Comparison of ENCODE assay signal across 11 cellular contexts in the genomic region with DNA sequence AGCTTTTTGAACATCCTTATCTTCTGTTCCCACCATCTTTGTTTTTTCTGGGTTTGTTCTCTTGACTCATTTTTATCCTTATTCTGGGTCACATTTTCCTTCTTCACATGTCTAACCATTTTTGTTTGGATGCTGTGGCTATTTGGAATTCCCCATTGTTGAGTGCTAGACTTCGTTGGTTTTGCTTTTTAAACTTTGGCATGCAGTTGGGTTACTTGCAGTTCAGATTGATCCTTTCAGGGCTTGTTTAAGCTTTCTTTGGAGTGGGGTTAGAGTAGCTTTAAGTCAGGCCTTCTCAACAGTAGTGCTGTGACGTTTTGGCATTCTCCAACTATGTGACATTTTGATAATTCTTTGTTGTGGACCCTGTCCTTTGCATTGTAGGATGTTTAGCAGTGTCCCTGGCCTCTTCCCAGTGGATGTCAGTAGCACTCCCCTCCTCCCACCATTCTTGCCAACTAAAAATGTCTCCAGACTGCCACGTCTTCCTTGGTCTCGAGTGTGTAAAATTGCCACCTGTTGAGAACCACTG. TPM values are rescaled to one million over a fixed set of nuclear protein-coding genes. Genes with fewer than 3 reads are reported as not detected.
DNase-seq lines count a peak whose midpoint lies in the region; ATAC-seq and TF ChIP-seq lines count a peak whose summit lies in the region.
"Had no signal": no experiment of that assay in that cellular context is flagged by ENCODE, and none has a peak within 500 bp of the region (broad histone marks: within the 10 kb centered on the region; RNA-seq: fewer than 3 reads in every experiment).

No MANE protein-coding gene starts in this region.

- no peaks in the 10 kb centered on the region for H3K27me3 Mint-ChIP-seq in activated naive CD4-positive, alpha-beta T cell treated with anti-CD3 and anti-CD28 coated beads, Interleukin-2, amount 50 U/mL, for 24 hours
- no peaks in the 10 kb centered on the region for H3K27me3 Mint-ChIP-seq in activated T-helper 2 cell treated with anti-CD3 and anti-CD28 coated beads, Interferon-gamma antibody, Interleukin-2, Interleukin-4, amounts not matched to agents 10 μg/mL and 5 μg/mL and 100 μg/mL, durations not matched to agents 14 hours and 24 hours and 36 hours (ENCODE audit: low read depth)
- no peaks in the 10 kb centered on the region for H3K27me3 Mint-ChIP-seq in naive thymus-derived CD8-positive, alpha-beta T cell
- H3K27me3 Mint-ChIP-seq: central memory CD8-positive, alpha-beta T cell had no signal

- H3K4me1 Mint-ChIP-seq in activated naive CD4-positive, alpha-beta T cell treated with anti-CD3 and anti-CD28 coated beads, Interleukin-2, amount 50 U/mL, for 24 hours, result peaks cover 21% of the 10 kb centered on the region
- H3K4me1 Mint-ChIP-seq in activated T-helper 2 cell treated with anti-CD3 and anti-CD28 coated beads, Interferon-gamma antibody, Interleukin-2, Interleukin-4, amounts not matched to agents 10 μg/mL and 5 μg/mL and 100 μg/mL, durations not matched to agents 14 hours and 24 hours and 36 hours (ENCODE audit: low read depth), result peaks cover 26% of the 10 kb centered on the region
- peaks cover 12 to 21% (median 15%) of the 10 kb centered on the region in 4 donors for H3K4me1 Mint-ChIP-seq in naive thymus-derived CD8-positive, alpha-beta T cell

- peak overlapping the region; percentile 66 for H3K27ac Mint-ChIP-seq in activated naive CD4-positive, alpha-beta T cell treated with anti-CD3 and anti-CD28 coated beads, Interleukin-2, amount 50 U/mL, for 24 hours
- peak overlapping the region; percentile 62 for H3K27ac Mint-ChIP-seq in activated T-helper 2 cell treated with anti-CD3 and anti-CD28 coated beads, Interferon-gamma antibody, Interleukin-2, Interleukin-4, amounts not matched to agents 10 μg/mL and 5 μg/mL and 100 μg/mL, durations not matched to agents 14 hours and 24 hours and 36 hours
- peak overlapping the region in 2 of 10 donors; percentile 53 to 77 for H3K27ac Mint-ChIP-seq in naive thymus-derived CD8-positive, alpha-beta T cell

- peaks cover 17% of the 10 kb centered on the region for H3K36me3 Mint-ChIP-seq in activated naive CD4-positive, alpha-beta T cell treated with anti-CD3 and anti-CD28 coated beads, Interleukin-2, amount 50 U/mL, for 24 hours
- peaks cover 51% of the 10 kb centered on the region for H3K36me3 Mint-ChIP-seq in activated T-helper 2 cell treated with anti-CD3 and anti-CD28 coated beads, Interferon-gamma antibody, Interleukin-2, Interleukin-4, amounts not matched to agents 10 μg/mL and 5 μg/mL and 100 μg/mL, durations not matched to agents 14 hours and 24 hours and 36 hours (ENCODE audit: low read depth)
- H3K36me3 Mint-ChIP-seq in naive thymus-derived CD8-positive, alpha-beta T cell, result peaks cover 3 to 72% (median 12%) of the 10 kb centered on the region in 3 donors

- no peaks in the 10 kb centered on the region for H3K27me3 ChIP-seq in layer of hippocampus (ENCODE audit: control insufficient read depth, insufficient read depth, low read length)

- POLR2A ChIA-PET in naive thymus-derived CD8-positive, alpha-beta T cell (lab: Charles Lee), result no interaction called here

- intact Hi-C loops in activated T-helper 2 cell treated with anti-CD3 and anti-CD28 coated beads, Interferon-gamma antibody, Interleukin-2, Interleukin-4, amounts not matched to agents 10 μg/mL and 5 μg/mL and 100 μg/mL, durations not matched to agents 14 hours and 24 hours and 36 hours (cut with micrococcal nuclease), result no loop called here

- no peak for TF ChIP-seq CTCF in omental fat pad (IDR thresholded peaks at IDR 0.05)

- H3K27ac ChIP-seq in layer of hippocampus (ENCODE audit: low read depth, low read length), result peak overlapping the region; percentile 54
- H3K27ac ChIP-seq in substantia nigra (ENCODE audit: low read depth, low read length, poor library complexity, severe bottlenecking), result peak overlapping the region; percentile 42

- H3K9me3 Mint-ChIP-seq in activated naive CD4-positive, alpha-beta T cell treated with anti-CD3 and anti-CD28 coated beads, Interleukin-2, amount 50 U/mL, for 24 hours, result no peaks in the 10 kb centered on the region
- H3K9me3 Mint-ChIP-seq in activated T-helper 2 cell treated with anti-CD3 and anti-CD28 coated beads, Interferon-gamma antibody, Interleukin-2, Interleukin-4, amounts not matched to agents 10 μg/mL and 5 μg/mL and 100 μg/mL, durations not matched to agents 14 hours and 24 hours and 36 hours, result no peaks in the 10 kb centered on the region
- H3K9me3 Mint-ChIP-seq in naive thymus-derived CD8-positive, alpha-beta T cell, result no peaks in the 10 kb centered on the region
- H3K9me3 Mint-ChIP-seq: central memory CD8-positive, alpha-beta T cell had no signal

- no peak for DNase-seq in activated naive CD4-positive, alpha-beta T cell treated with Interleukin-2 at 50 U/mL for 16 hours
- DNase-seq in activated T-helper 2 cell treated with anti-CD3 and anti-CD28 coated beads, Interferon-gamma antibody, Interleukin-2, Interleukin-4, amounts not matched to agents 10 μg/mL and 5 μg/mL and 100 μg/mL, durations not matched to agents 14 hours and 24 hours and 36 hours (ENCODE audit: low spot score), result no peak
- DNase-seq in substantia nigra (lab: John Stamatoyannopoulos, UW) (no peak), omental fat pad (ENCODE audit: low spot score) (no peak)
- DNase-seq in naive thymus-derived CD8-positive, alpha-beta T cell, result no peak
- DNase-seq: activated CD4-positive, alpha-beta T cell treated with anti-CD3 and anti-CD28 coated beads for 1 hour; RPMI8226 had no signal

- no peak for ATAC-seq in naive thymus-derived CD8-positive, alpha-beta T cell
- ATAC-seq in GM19395 (IDR thresholded peaks at IDR 0.05; ENCODE audit: unreplicated experiment), result no peak
- no peak for ATAC-seq in omental fat pad (ENCODE audit: low FRiP score)

- H3K4me3 Mint-ChIP-seq in activated naive CD4-positive, alpha-beta T cell treated with anti-CD3 and anti-CD28 coated beads, Interleukin-2, amount 50 U/mL, for 24 hours, result no peak overlapping the region
- H3K4me3 Mint-ChIP-seq in activated T-helper 2 cell treated with anti-CD3 and anti-CD28 coated beads, Interferon-gamma antibody, Interleukin-2, Interleukin-4, amounts not matched to agents 10 μg/mL and 5 μg/mL and 100 μg/mL, durations not matched to agents 14 hours and 24 hours and 36 hours (ENCODE audit: low read depth), result peak overlapping the region; percentile 40
- no peak overlapping the region for H3K4me3 Mint-ChIP-seq in naive thymus-derived CD8-positive, alpha-beta T cell
- H3K4me3 Mint-ChIP-seq: central memory CD8-positive, alpha-beta T cell had no signal

RNA-seq across cellular contexts. Expression of a gene that starts 21.1 kb away (rescaled TPM):
- total RNA-seq in activated T-helper 2 cell treated with anti-CD3 and anti-CD28 coated beads, Interferon-gamma antibody, Interleukin-2, Interleukin-4, amounts not matched to agents 10 μg/mL and 5 μg/mL and 100 μg/mL, durations not matched to agents 14 hours and 24 hours and 36 hours, result 80.5 and 90.7 TPM in 2 replicates
- 100 to 1,000 TPM; 110 to 112 TPM for total RNA-seq in naive thymus-derived CD8-positive, alpha-beta T cell
- 10 to 100 TPM; 35.7 to 49.9 (median 43.2) TPM for polyA plus RNA-seq in naive thymus-derived CD8-positive, alpha-beta T cell
- 10 to 100 TPM; 22.3 to 56.7 (median 35.8) TPM for total RNA-seq in omental fat pad

RNA-seq across cellular contexts. Expression of a gene that starts 21.2 kb away (rescaled TPM):
- total RNA-seq in activated T-helper 2 cell treated with anti-CD3 and anti-CD28 coated beads, Interferon-gamma antibody, Interleukin-2, Interleukin-4, amounts not matched to agents 10 μg/mL and 5 μg/mL and 100 μg/mL, durations not matched to agents 14 hours and 24 hours and 36 hours, result 24.7 and 26.7 TPM in 2 replicates
- total RNA-seq in naive thymus-derived CD8-positive, alpha-beta T cell, result 10 to 100 TPM; 46.0 to 52.0 TPM
- polyA plus RNA-seq in naive thymus-derived CD8-positive, alpha-beta T cell, result 10 to 100 TPM; 18.8 to 27.5 (median 23.3) TPM
- total RNA-seq in omental fat pad, result 10 to 100 TPM in 3 of 4 donors, 1 to 10 TPM in 1; 7.2 to 19.7 (median 14.7) TPM
